ENCODE assay signal across 8 cellular contexts in the genomic region with DNA sequence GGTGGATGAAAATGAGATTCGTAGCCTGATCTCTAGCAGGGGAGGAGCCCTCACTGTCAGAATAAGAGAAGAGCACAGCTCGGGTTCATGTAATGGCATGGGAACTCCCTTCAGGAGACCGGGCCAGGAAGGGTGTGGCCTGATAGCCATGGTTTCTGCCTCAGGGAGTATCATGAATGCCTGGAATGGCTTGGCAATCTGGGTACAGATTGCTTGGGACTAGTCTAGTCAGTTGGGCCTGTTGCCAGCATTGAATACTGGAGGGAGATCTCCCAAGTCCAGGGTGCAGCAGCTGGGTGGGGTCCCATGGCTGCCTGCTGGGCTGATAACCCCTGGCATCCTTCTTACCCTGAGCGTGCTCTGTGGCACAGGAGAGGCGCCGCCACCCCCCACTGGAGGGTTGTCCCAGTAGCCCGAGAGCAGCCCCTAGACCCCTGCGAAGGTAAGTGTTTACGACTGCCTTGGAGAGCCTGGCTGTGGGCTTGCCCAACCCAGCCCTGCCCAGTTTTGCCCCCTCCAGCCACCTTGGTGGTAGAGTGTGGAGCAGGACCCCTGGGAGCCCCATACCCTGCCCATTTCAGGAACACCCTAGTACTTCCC.
DNase-seq lines count a peak whose midpoint lies in the region; ATAC-seq and TF ChIP-seq lines count a peak whose summit lies in the region.

No MANE protein-coding gene starts in this region.

- H3K27me3 Mint-ChIP-seq in WTC11 (ENCODE audit: low read depth) = no peaks in the 10 kb centered on the region

- no peak for TF ChIP-seq CTCF in WTC11 (IDR thresholded peaks at IDR 0.05)
- no peak for TF ChIP-seq CTCF in osteoblast (IDR thresholded peaks at IDR 0.05; ENCODE audit: extremely low read depth, low read depth, low read length)
- TF ChIP-seq CTCF in ascending aorta (IDR thresholded peaks at IDR 0.05) = no peak

- peak; percentile 4 for ATAC-seq in GM18909 (IDR thresholded peaks at IDR 0.05; ENCODE audit: poor library complexity, unreplicated experiment)
- peak; percentile 23 for ATAC-seq in HG02884 (IDR thresholded peaks at IDR 0.05; ENCODE audit: unreplicated experiment)
- peak; percentile 43; the same call in 1 of the 2 replicates for ATAC-seq in WTC11

- no peak overlapping the region for H3K27ac Mint-ChIP-seq in WTC11

- H3K4me3 ChIP-seq in osteoblast (ENCODE audit: insufficient read depth, low read length) (no peak overlapping the region), ascending aorta (no peak overlapping the region)

- no peaks in the 10 kb centered on the region for H4K20me1 ChIP-seq in osteoblast (ENCODE audit: insufficient read depth, low read length)

- H3K36me3 ChIP-seq in osteoblast (ENCODE audit: insufficient read depth, low read length) (no peaks in the 10 kb centered on the region), ascending aorta (no peaks in the 10 kb centered on the region)

- intact Hi-C loops in ascending aorta (cut with DNase I) = loop anchor here (2.0 kb wide), 1 partner anchor 253 kb away; no protein-coding TSS in a partner anchor

- POLR2A ChIA-PET in WTC11 (lab: Charles Lee) = no interaction called here

- DNase-seq in WTC11 (ENCODE audit: low spot score) (no peak), osteoblast (ENCODE audit: insufficient read length, low spot score, missing footprints) (peak; percentile 17), ascending aorta (ENCODE audit: low spot score in 2 of 2) (no peak), NCI-H1930 (lab: John Stamatoyannopoulos, UW) (no peak), AML-193 (lab: John Stamatoyannopoulos, UW) (no peak), NCI-H1694 treated with DMSO at 0.1 percent for 48 hours (lab: John Stamatoyannopoulos, UW) (no peak)

- H3K4me1 Mint-ChIP-seq in WTC11 = peaks cover 2% of the 10 kb centered on the region; the same call in 1 of the 2 replicates

- no peaks in the 10 kb centered on the region for H3K36me3 Mint-ChIP-seq in WTC11

- no peak overlapping the region for H3K4me2 ChIP-seq in osteoblast (ENCODE audit: insufficient read depth, low read length)

- no peak overlapping the region for H3K27ac ChIP-seq in osteoblast (ENCODE audit: low read depth, low read length)
- H3K27ac ChIP-seq in ascending aorta = no peak overlapping the region

- CTCF ChIA-PET in WTC11 (lab: Charles Lee) = interaction anchor here (0.6 to 2.5 kb wide), 20 partner anchors 9 to 399 kb away, joined by 3 to 29 read pairs (median 4); a partner anchor contains a TSS

- H3K79me2 ChIP-seq in osteoblast (ENCODE audit: insufficient read depth, low read length) = no peaks in the 10 kb centered on the region

- no peaks in the 10 kb centered on the region for H3K9me3 Mint-ChIP-seq in WTC11

- H2AFZ ChIP-seq in osteoblast (ENCODE audit: low read length) = no peak overlapping the region

- no peak overlapping the region for H3K4me3 Mint-ChIP-seq in WTC11

- H3K4me1 ChIP-seq in osteoblast (ENCODE audit: insufficient read depth, low read length) = no peaks in the 10 kb centered on the region
- H3K4me1 ChIP-seq in ascending aorta = no peaks in the 10 kb centered on the region

- H3K27me3 ChIP-seq in osteoblast (ENCODE audit: insufficient read depth, low read length) (peaks cover 2% of the 10 kb centered on the region), ascending aorta (no peaks in the 10 kb centered on the region)

- H3K9me3 ChIP-seq in osteoblast (ENCODE audit: low read depth, low read length) (no peaks in the 10 kb centered on the region), ascending aorta (no peaks in the 10 kb centered on the region)

TF ChIP-seq in WTC11, 78 proteins besides CTCF, POLR2A, EP300 and RAD21:
- TF ChIP-seq, protein P1, sequence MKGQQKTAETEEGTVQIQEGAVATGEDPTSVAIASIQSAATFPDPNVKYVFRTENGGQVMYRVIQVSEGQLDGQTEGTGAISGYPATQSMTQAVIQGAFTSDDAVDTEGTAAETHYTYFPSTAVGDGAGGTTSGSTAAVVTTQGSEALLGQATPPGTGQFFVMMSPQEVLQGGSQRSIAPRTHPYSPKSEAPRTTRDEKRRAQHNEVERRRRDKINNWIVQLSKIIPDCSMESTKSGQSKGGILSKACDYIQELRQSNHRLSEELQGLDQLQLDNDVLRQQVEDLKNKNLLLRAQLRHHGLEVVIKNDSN (CRISPR knock-in tag; IDR thresholded peaks at IDR 0.05) = no peak
- TF ChIP-seq TP53 (CRISPR knock-in tag; IDR thresholded peaks at IDR 0.05) (no peak), ZNF121 (CRISPR knock-in tag; IDR thresholded peaks at IDR 0.05) (no peak), SP1 (CRISPR knock-in tag; conservative IDR thresholded peaks at IDR 0.05) (no peak)
- TF ChIP-seq, protein P2, sequence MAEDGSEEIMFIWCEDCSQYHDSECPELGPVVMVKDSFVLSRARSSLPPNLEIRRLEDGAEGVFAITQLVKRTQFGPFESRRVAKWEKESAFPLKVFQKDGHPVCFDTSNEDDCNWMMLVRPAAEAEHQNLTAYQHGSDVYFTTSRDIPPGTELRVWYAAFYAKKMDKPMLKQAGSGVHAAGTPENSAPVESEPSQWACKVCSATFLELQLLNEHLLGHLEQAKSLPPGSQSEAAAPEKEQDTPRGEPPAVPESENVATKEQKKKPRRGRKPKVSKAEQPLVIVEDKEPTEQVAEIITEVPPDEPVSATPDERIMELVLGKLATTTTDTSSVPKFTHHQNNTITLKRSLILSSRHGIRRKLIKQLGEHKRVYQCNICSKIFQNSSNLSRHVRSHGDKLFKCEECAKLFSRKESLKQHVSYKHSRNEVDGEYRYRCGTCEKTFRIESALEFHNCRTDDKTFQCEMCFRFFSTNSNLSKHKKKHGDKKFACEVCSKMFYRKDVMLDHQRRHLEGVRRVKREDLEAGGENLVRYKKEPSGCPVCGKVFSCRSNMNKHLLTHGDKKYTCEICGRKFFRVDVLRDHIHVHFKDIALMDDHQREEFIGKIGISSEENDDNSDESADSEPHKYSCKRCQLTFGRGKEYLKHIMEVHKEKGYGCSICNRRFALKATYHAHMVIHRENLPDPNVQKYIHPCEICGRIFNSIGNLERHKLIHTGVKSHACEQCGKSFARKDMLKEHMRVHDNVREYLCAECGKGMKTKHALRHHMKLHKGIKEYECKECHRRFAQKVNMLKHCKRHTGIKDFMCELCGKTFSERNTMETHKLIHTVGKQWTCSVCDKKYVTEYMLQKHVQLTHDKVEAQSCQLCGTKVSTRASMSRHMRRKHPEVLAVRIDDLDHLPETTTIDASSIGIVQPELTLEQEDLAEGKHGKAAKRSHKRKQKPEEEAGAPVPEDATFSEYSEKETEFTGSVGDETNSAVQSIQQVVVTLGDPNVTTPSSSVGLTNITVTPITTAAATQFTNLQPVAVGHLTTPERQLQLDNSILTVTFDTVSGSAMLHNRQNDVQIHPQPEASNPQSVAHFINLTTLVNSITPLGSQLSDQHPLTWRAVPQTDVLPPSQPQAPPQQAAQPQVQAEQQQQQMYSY (CRISPR knock-in tag; IDR thresholded peaks at IDR 0.05) = no peak
- TF ChIP-seq, protein P3, sequence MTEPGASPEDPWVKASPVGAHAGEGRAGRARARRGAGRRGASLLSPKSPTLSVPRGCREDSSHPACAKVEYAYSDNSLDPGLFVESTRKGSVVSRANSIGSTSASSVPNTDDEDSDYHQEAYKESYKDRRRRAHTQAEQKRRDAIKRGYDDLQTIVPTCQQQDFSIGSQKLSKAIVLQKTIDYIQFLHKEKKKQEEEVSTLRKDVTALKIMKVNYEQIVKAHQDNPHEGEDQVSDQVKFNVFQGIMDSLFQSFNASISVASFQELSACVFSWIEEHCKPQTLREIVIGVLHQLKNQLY (CRISPR knock-in tag; IDR thresholded peaks at IDR 0.05) = no peak
TF ChIP-seq in WTC11: peak in this region for 0.
